In the genomic region with DNA sequence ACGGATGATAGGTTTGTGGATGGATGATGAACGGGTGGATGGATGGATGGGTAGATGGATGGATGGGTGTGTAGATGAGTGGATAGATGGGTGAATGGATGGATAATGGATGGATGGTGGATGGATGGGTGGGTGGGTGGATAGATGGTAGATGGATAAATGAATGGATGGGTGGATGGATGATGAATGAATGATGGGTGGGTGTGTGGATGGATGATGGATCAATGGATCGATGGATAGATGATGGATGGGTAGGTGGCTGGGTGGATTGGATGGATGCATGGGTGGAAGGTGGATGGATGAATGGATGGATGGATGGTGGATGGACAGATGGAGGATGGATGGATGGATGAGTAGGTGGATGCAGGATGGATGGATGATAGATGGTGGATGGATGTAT, we compare ENCODE assay signal across 10 cellular contexts.
"Had no signal": no experiment of that assay in that cellular context is flagged by ENCODE, and none has a peak within 500 bp of the region (broad histone marks: within the 10 kb centered on the region; RNA-seq: fewer than 3 reads in every experiment).

No MANE protein-coding gene starts in this region.

- H3K4me1 Mint-ChIP-seq: IgD-negative memory B cell had no signal

- H3K36me3 Mint-ChIP-seq: IgD-negative memory B cell had no signal

- H3K4me3 ChIP-seq: GM23248 had no signal

- FAIRE-seq: H54 had no signal

- H3K9ac ChIP-seq: GM23248, KMS-11 had no signal

- H3K4me3 Mint-ChIP-seq: H9, HFFc6 had no signal

- H2AFZ ChIP-seq: GM23248 had no signal

- H3K4me2 ChIP-seq: KMS-11 had no signal

- H3K27ac Mint-ChIP-seq: H9, HFFc6, IgD-negative memory B cell had no signal

- H3K27ac ChIP-seq: GM23248, HL-60, KMS-11 had no signal

- DNase-seq: GM23248, GOT3, H9, HCEC 1CT, HFFc6, KBM-7 had no signal
